ENCODE assay signal across 32 cellular contexts in the genomic region with DNA sequence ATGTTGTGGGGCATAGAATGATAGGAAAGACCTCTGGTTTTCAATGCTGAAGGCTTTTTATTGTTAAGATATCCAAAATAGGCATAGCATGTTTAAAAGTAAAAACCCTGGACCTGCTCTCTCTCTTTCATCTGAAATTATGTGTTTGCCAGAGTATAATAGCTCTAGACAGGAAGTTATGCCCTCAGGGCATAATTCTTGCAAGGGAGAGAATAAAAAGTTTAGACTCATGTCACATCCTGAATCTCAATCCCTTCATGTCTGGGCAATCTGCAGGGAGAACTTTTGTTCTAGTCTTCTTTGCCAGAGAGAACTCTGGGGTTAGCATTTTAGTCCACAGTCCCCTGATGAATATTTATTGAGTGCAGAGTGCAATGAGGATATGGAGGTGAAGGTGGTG.
DNase-seq lines count a peak whose midpoint lies in the region; ATAC-seq and TF ChIP-seq lines count a peak whose summit lies in the region.
"Had no signal": no experiment of that assay in that cellular context is flagged by ENCODE, and none has a peak within 500 bp of the region (broad histone marks: within the 10 kb centered on the region; RNA-seq: fewer than 3 reads in every experiment).

No MANE protein-coding gene starts in this region.

- H3K79me1 ChIP-seq in trophoblast cell (ENCODE audit: low read length), result no peaks in the 10 kb centered on the region

- H3K9me3 ChIP-seq in adipocyte (ENCODE audit: control insufficient read depth, low read length) (no peaks in the 10 kb centered on the region), trophoblast cell (ENCODE audit: insufficient read depth, low read depth, low read length) (no peaks in the 10 kb centered on the region)
- no peaks in the 10 kb centered on the region for H3K9me3 ChIP-seq in effector memory CD4-positive, alpha-beta T cell (ENCODE audit: control insufficient read depth, low read length)
- H3K9me3 ChIP-seq: BE2C, esophagus squamous epithelium, right atrium auricular region, spleen, stomach, vagina had no signal

- H2BK12ac ChIP-seq in trophoblast cell (ENCODE audit: low read length), result no peak overlapping the region

- no peak for ATAC-seq in HG03045 (IDR thresholded peaks at IDR 0.05; ENCODE audit: unreplicated experiment)
- ATAC-seq: activated CD4-positive, CD25-positive, alpha-beta regulatory T cell treated with anti-CD3 and anti-CD28 coated beads, Interleukin-2, amount 50 U/mL, for 24 hours; activated CD8-positive, alpha-beta memory T cell treated with anti-CD3 and anti-CD28 coated beads, Interleukin-2, amount 10 ng/mL, durations not matched to agents 7 days and 5 days; activated T-cell treated with anti-CD3 and anti-CD28 coated beads, Interleukin-2, amount 50 U/mL, for 4 hours; CD8-positive, alpha-beta T cell; left cardiac atrium had no signal

- no peaks in the 10 kb centered on the region for H3K27me3 Mint-ChIP-seq in mesothelial cell of epicardium (ENCODE audit: low read depth)
- H3K27me3 Mint-ChIP-seq: activated CD8-positive, alpha-beta memory T cell treated with anti-CD3 and anti-CD28 coated beads, Interleukin-2, amount 10 ng/mL, durations not matched to agents 7 days and 5 days; activated naive CD8-positive, alpha-beta T cell treated with anti-CD3 and anti-CD28 coated beads, Interleukin-2, amount 10 ng/mL, durations not matched to agents 7 days and 5 days had no signal

- H2AFZ ChIP-seq in trophoblast cell (ENCODE audit: insufficient read depth, low read length, poor library complexity), result no peak overlapping the region

- H3K4me3 ChIP-seq in adipocyte (ENCODE audit: low read length), result no peak overlapping the region
- no peak overlapping the region for H3K4me3 ChIP-seq in trophoblast cell (ENCODE audit: low read depth, low read length)
- H3K4me3 ChIP-seq in effector memory CD4-positive, alpha-beta T cell (ENCODE audit: insufficient read depth, low read depth, low read length, poor library complexity, severe bottlenecking), result no peak overlapping the region
- H3K4me3 ChIP-seq: coronary artery, esophagus squamous epithelium, right atrium auricular region, spleen, stomach, vagina had no signal

- H3K4me1 ChIP-seq in adipocyte (ENCODE audit: control insufficient read depth, insufficient read depth, low read length), result no peaks in the 10 kb centered on the region
- no peaks in the 10 kb centered on the region for H3K4me1 ChIP-seq in trophoblast cell (ENCODE audit: control insufficient read depth in 1 of 2, insufficient read depth in 2 of 2, low read length in 2 of 2)
- no peaks in the 10 kb centered on the region for H3K4me1 ChIP-seq in effector memory CD4-positive, alpha-beta T cell (ENCODE audit: control insufficient read depth, insufficient read depth, low read length, poor library complexity, severe bottlenecking)
- H3K4me1 ChIP-seq: esophagus squamous epithelium, right atrium auricular region, spleen, stomach, vagina had no signal

- no peak overlapping the region for H4K8ac ChIP-seq in trophoblast cell (ENCODE audit: low read depth, low read length)

- no peak overlapping the region for H4K91ac ChIP-seq in trophoblast cell (ENCODE audit: low read depth, low read length)

- no peak overlapping the region for H3K4me2 ChIP-seq in trophoblast cell (ENCODE audit: low read length)

- TF ChIP-seq CTCF in mesothelial cell of epicardium (IDR thresholded peaks at IDR 0.05; ENCODE audit: unreplicated experiment), result no peak

- peaks cover 16% of the 10 kb centered on the region for H3K4me1 Mint-ChIP-seq in mesothelial cell of epicardium
- H3K4me1 Mint-ChIP-seq: activated CD8-positive, alpha-beta memory T cell treated with anti-CD3 and anti-CD28 coated beads, Interleukin-2, amount 10 ng/mL, durations not matched to agents 7 days and 5 days; activated naive CD8-positive, alpha-beta T cell treated with anti-CD3 and anti-CD28 coated beads, Interleukin-2, amount 10 ng/mL, durations not matched to agents 7 days and 5 days had no signal

- no peak overlapping the region for H3K14ac ChIP-seq in trophoblast cell (ENCODE audit: low read length)

- no peaks in the 10 kb centered on the region for H3K79me2 ChIP-seq in trophoblast cell (ENCODE audit: control insufficient read depth, insufficient read depth, low read length, poor library complexity)

- no peaks in the 10 kb centered on the region for H3K36me3 ChIP-seq in adipocyte (ENCODE audit: control insufficient read depth, insufficient read depth, low read length, severe bottlenecking)
- no peaks in the 10 kb centered on the region for H3K36me3 ChIP-seq in trophoblast cell (ENCODE audit: control insufficient read depth in 1 of 2, insufficient read depth in 2 of 2, low read length in 2 of 2)
- H3K36me3 ChIP-seq in effector memory CD4-positive, alpha-beta T cell (ENCODE audit: control insufficient read depth, insufficient read depth, low read length), result no peaks in the 10 kb centered on the region
- H3K36me3 ChIP-seq: BE2C, esophagus squamous epithelium, right atrium auricular region, spleen, stomach, vagina had no signal

- H3K9me3 Mint-ChIP-seq in mesothelial cell of epicardium, result peaks cover 9% of the 10 kb centered on the region
- H3K9me3 Mint-ChIP-seq: activated naive CD8-positive, alpha-beta T cell treated with anti-CD3 and anti-CD28 coated beads, Interleukin-2, amount 10 ng/mL, durations not matched to agents 7 days and 5 days had no signal

- no peak overlapping the region for H4K12ac ChIP-seq in trophoblast cell (ENCODE audit: low read depth, low read length)

- peak overlapping the region; percentile 47 for H3K27ac Mint-ChIP-seq in mesothelial cell of epicardium
- H3K27ac Mint-ChIP-seq: activated CD8-positive, alpha-beta memory T cell treated with anti-CD3 and anti-CD28 coated beads, Interleukin-2, amount 10 ng/mL, durations not matched to agents 7 days and 5 days; activated naive CD8-positive, alpha-beta T cell treated with anti-CD3 and anti-CD28 coated beads, Interleukin-2, amount 10 ng/mL, durations not matched to agents 7 days and 5 days; CD8-positive, alpha-beta T cell; HFFc6 had no signal

- H3K27ac ChIP-seq in trophoblast cell (ENCODE audit: low read depth, low read length), result no peak overlapping the region
- no peak overlapping the region for H3K27ac ChIP-seq in effector memory CD4-positive, alpha-beta T cell (ENCODE audit: insufficient read depth, low read length, poor library complexity, severe bottlenecking)
- H3K27ac ChIP-seq: coronary artery, right atrium auricular region, spleen, stomach, vagina had no signal

- no peak overlapping the region for H3K4ac ChIP-seq in trophoblast cell (ENCODE audit: low read depth, low read length)

- H3K9ac ChIP-seq in adipocyte (ENCODE audit: low read length), result no peak overlapping the region
- H3K9ac ChIP-seq in trophoblast cell (ENCODE audit: low read length), result no peak overlapping the region

- DNase-seq in COLO829 (ENCODE audit: low spot score), result peak; percentile 75
- DNase-seq in HT1080 (ENCODE audit: low read depth), result peak; percentile 4
- peak; percentile 81 for DNase-seq in adipocyte (ENCODE audit: low read depth)
- no peak for DNase-seq in mesothelial cell of epicardium (ENCODE audit: low spot score in 2 of 2, unreplicated experiment in 2 of 2)
- no peak for DNase-seq in trophoblast cell
- DNase-seq in effector memory CD4-positive, alpha-beta T cell, result no peak
- DNase-seq in effector CD8-positive, alpha-beta T cell (lab: John Stamatoyannopoulos, UW), result no peak
- DNase-seq: ACHN; activated CD4-positive, alpha-beta T cell treated with anti-CD3 and anti-CD28 coated beads, Interleukin-2, amount 50 U/mL, for 4 hours; activated CD8-positive, alpha-beta memory T cell treated with anti-CD3 and anti-CD28 coated beads, Interleukin-2, amount 10 ng/mL, durations not matched to agents 7 days and 5 days; activated gamma-delta T cell treated with Interleukin-2 at 50 U/mL for 16 hours; activated naive CD8-positive, alpha-beta T cell treated with anti-CD3 and anti-CD28 coated beads, Interleukin-2, amount 10 ng/mL, durations not matched to agents 7 days and 5 days; activated T-cell treated with anti-CD3 and anti-CD28 coated beads, Interleukin-2, amount 50 U/mL, for 4 hours; BE2C; caudate nucleus; CD8-positive, alpha-beta T cell; esophagus squamous epithelium; GOT3; HFFc6; left cardiac atrium; NCI-H1105; NCI-H510A treated with DMSO at 0.1 percent for 48 hours; NK-92 treated with Interleukin-12 subunit alpha and Interleukin-12 subunit beta, amount 100 ng/mL, for 24 hours; SHP77; spleen; stomach; T-helper 2 cell had no signal

- no peak overlapping the region for H3K4me3 Mint-ChIP-seq in mesothelial cell of epicardium
- H3K4me3 Mint-ChIP-seq: activated CD8-positive, alpha-beta memory T cell treated with anti-CD3 and anti-CD28 coated beads, Interleukin-2, amount 10 ng/mL, durations not matched to agents 7 days and 5 days; activated naive CD8-positive, alpha-beta T cell treated with anti-CD3 and anti-CD28 coated beads, Interleukin-2, amount 10 ng/mL, durations not matched to agents 7 days and 5 days; activated T-cell treated with anti-CD3 and anti-CD28 coated beads, Interleukin-2, amount 50 U/mL, for 4 hours; CD8-positive, alpha-beta T cell; HFFc6 had no signal

- no peak overlapping the region for H3K23ac ChIP-seq in trophoblast cell (ENCODE audit: low read length)

- H3K36me3 Mint-ChIP-seq in mesothelial cell of epicardium, result peaks cover 4% of the 10 kb centered on the region
- H3K36me3 Mint-ChIP-seq: activated CD8-positive, alpha-beta memory T cell treated with anti-CD3 and anti-CD28 coated beads, Interleukin-2, amount 10 ng/mL, durations not matched to agents 7 days and 5 days; activated naive CD8-positive, alpha-beta T cell treated with anti-CD3 and anti-CD28 coated beads, Interleukin-2, amount 10 ng/mL, durations not matched to agents 7 days and 5 days; CD8-positive, alpha-beta T cell had no signal

- H3K27me3 ChIP-seq in adipocyte (replicated peaks; ENCODE audit: control insufficient read depth, insufficient read depth, low read length) (no peaks in the 10 kb centered on the region), trophoblast cell (ENCODE audit: insufficient read depth, low read length) (no peaks in the 10 kb centered on the region)
- no peaks in the 10 kb centered on the region for H3K27me3 ChIP-seq in effector memory CD4-positive, alpha-beta T cell (replicated peaks; ENCODE audit: control insufficient read depth, insufficient read depth, low read length, poor library complexity, severe bottlenecking)
- H3K27me3 ChIP-seq: BE2C, esophagus squamous epithelium, right atrium auricular region, spleen, stomach, vagina had no signal

- H2AK5ac ChIP-seq in trophoblast cell (ENCODE audit: low read length), result no peak overlapping the region

- no peak overlapping the region for H3K18ac ChIP-seq in trophoblast cell (ENCODE audit: low read length)

- H2BK120ac ChIP-seq in trophoblast cell (ENCODE audit: insufficient read depth, low read length, poor library complexity), result no peak overlapping the region

- no peak overlapping the region for H2BK5ac ChIP-seq in trophoblast cell (ENCODE audit: low read depth, low read length, poor library complexity)

Comparison
In these comparisons a context has a peak if more than half of its experiments do, and no peak if none do; other contexts are left out.
1. DNase-seq: peak in COLO829 (single experiment), HT1080 (single experiment) and adipocyte (single experiment); none in mesothelial cell of epicardium (0 of 2), trophoblast cell (0 of 2), effector memory CD4-positive, alpha-beta T cell (0 of 3) and effector CD8-positive, alpha-beta T cell (single experiment).